19 cellular contexts compared by ENCODE assay signal in genomic region chr17:30343741-30344140, GRCh38. TPM values are rescaled to one million over a fixed set of nuclear protein-coding genes. Genes with fewer than 3 reads are reported as not detected.
A peak's percentile ranks its signal among the peaks of the same experiment; 100 is the strongest.
DNase-seq lines count a peak whose midpoint lies in the region; ATAC-seq and TF ChIP-seq lines count a peak whose summit lies in the region.
"Had no signal": no experiment of that assay in that cellular context is flagged by ENCODE, and none has a peak within 500 bp of the region (broad histone marks: within the 10 kb centered on the region; RNA-seq: fewer than 3 reads in every experiment).

No MANE protein-coding gene starts in this region.

- CTCF ChIA-PET in RWPE1 (lab: Yijun Ruan, JAX) = no interaction called here

- H3K4me1 Mint-ChIP-seq in CD14-positive monocyte = peaks cover 57% of the 10 kb centered on the region

- no peaks in the 10 kb centered on the region for H3K27me3 Mint-ChIP-seq in CD14-positive monocyte (ENCODE audit: low read depth in 3 of 3)
- H3K27me3 Mint-ChIP-seq: T-cell had no signal

- peak overlapping the region in 5 of 7 donors; percentile 13 to 92 (median 89) for H3K27ac Mint-ChIP-seq in CD14-positive monocyte
- H3K27ac Mint-ChIP-seq: activated B cell treated with CpG ODN at 0.5 μM for 24 hours; activated naive CD4-positive, alpha-beta T cell treated with anti-CD3 and anti-CD28 coated beads for 36 hours; T-cell had no signal

- POLR2A ChIA-PET in RWPE1 (lab: Yijun Ruan, JAX; ENCODE audit: low non-redundant PET) = no interaction called here

- H3K27me3 ChIP-seq in Peyer's patch (no peaks in the 10 kb centered on the region), layer of hippocampus (ENCODE audit: control insufficient read depth, insufficient read depth, low read length) (no peaks in the 10 kb centered on the region)
- H3K27me3 ChIP-seq: brain microvascular endothelial cell, uterus had no signal

- TF ChIP-seq POLR2A in Peyer's patch (IDR thresholded peaks at IDR 0.05) = no peak

- ATAC-seq in HG03045 (IDR thresholded peaks at IDR 0.05; ENCODE audit: unreplicated experiment) (no peak), GM19324 (IDR thresholded peaks at IDR 0.05; ENCODE audit: low FRiP score, unreplicated experiment) (no peak)
- ATAC-seq: T-cell had no signal

- H3K4me3 ChIP-seq in Peyer's patch = no peak overlapping the region
- H3K4me3 ChIP-seq: uterus had no signal

- H3K9me3 Mint-ChIP-seq in CD14-positive monocyte = peaks cover 0 to 1% (median under 1%) of the 10 kb centered on the region in 7 donors
- H3K9me3 Mint-ChIP-seq: activated B cell treated with CpG ODN at 0.5 μM for 24 hours; activated naive CD4-positive, alpha-beta T cell treated with anti-CD3 and anti-CD28 coated beads for 36 hours; T-cell had no signal

- no peaks in the 10 kb centered on the region for H3K36me3 Mint-ChIP-seq in CD14-positive monocyte
- H3K36me3 Mint-ChIP-seq: T-cell had no signal

- no peak for TF ChIP-seq CTCF in CD14-positive monocyte (IDR thresholded peaks at IDR 0.05)
- no peak for TF ChIP-seq CTCF in Peyer's patch (IDR thresholded peaks at IDR 0.05)
- TF ChIP-seq CTCF in RWPE1 (conservative IDR thresholded peaks at IDR 0.05; ENCODE audit: low read depth) = no peak

- H3K9me3 ChIP-seq in Peyer's patch = no peaks in the 10 kb centered on the region
- H3K9me3 ChIP-seq: uterus had no signal

- DNase-seq in CD14-positive monocyte (ENCODE audit: low spot score) (no peak), Peyer's patch (no peak), renal cortical epithelial cell (ENCODE audit: low read depth) (peak; percentile 85), RWPE1 (ENCODE audit: low spot score) (no peak)
- DNase-seq in activated naive CD4-positive, alpha-beta T cell (lab: John Stamatoyannopoulos, UW) = no peak
- DNase-seq: activated B cell treated with CpG ODN at 0.5 μM for 24 hours; activated naive CD4-positive, alpha-beta T cell treated with anti-CD3 and anti-CD28 coated beads for 36 hours; brain microvascular endothelial cell; glutamatergic neuron; MM.1S; NCI-H524 treated with DMSO at 0.1 percent for 48 hours; stimulated activated CD4-positive, alpha-beta T cell treated with anti-CD3 and anti-CD28 coated beads, Interleukin-2, amount 100 ng/mL, for 24 hours; stimulated activated CD8-positive, alpha-beta memory T cell treated with anti-CD3 and anti-CD28 coated beads, Interleukin-4, amount 100 ng/mL, for 48 hours; T-cell; uterus had no signal

- H3K4me3 Mint-ChIP-seq in CD14-positive monocyte = no peak overlapping the region
- H3K4me3 Mint-ChIP-seq: activated B cell treated with CpG ODN at 0.5 μM for 24 hours; activated naive CD4-positive, alpha-beta T cell treated with anti-CD3 and anti-CD28 coated beads for 36 hours; T-cell had no signal

- intact Hi-C loops in CD14-positive monocyte (cut with micrococcal nuclease) = loop anchor here in 1 of 2 donors (2.0 to 5.0 kb wide), 2 partner anchors 19 to 34 kb away; partner anchors contain the start of gene CPD

- H3K27ac ChIP-seq in Peyer's patch (peak overlapping the region in 3 of 4 donors; percentile 71 to 92 (median 86)), layer of hippocampus (ENCODE audit: low read depth, low read length) (peak overlapping the region; percentile 87), RWPE1 (no peak overlapping the region)
- H3K27ac ChIP-seq: brain microvascular endothelial cell had no signal

- no peaks in the 10 kb centered on the region for H3K36me3 ChIP-seq in Peyer's patch
- H3K36me3 ChIP-seq: brain microvascular endothelial cell, uterus had no signal

- H3K4me1 ChIP-seq in Peyer's patch = peaks cover 0 to 50% (median 2%) of the 10 kb centered on the region in 4 donors
- H3K4me1 ChIP-seq: uterus had no signal

RNA-seq across cellular contexts. Expression of gene TMIGD1, which starts 9.9 kb away (rescaled TPM):
- not detected for polyA plus RNA-seq in CD14-positive monocyte
- total RNA-seq in Peyer's patch (100 to 1,000 TPM in 3 of 4 donors, 1 to 10 TPM in 1; 5.0 to 684 (median 290) TPM), renal cortical epithelial cell (not detected in 2 replicates)
- total RNA-seq: activated B cell treated with CpG ODN at 0.5 μM for 24 hours; activated naive CD4-positive, alpha-beta T cell treated with anti-CD3 and anti-CD28 coated beads for 36 hours; T-cell; uterus had no signal
- polyA plus RNA-seq: keratinocyte had no signal

RNA-seq across cellular contexts. Expression of gene CPD, which starts 35.0 kb away (rescaled TPM):
- 10 to 100 TPM; 32.2 to 47.0 TPM for polyA plus RNA-seq in CD14-positive monocyte
- total RNA-seq in Peyer's patch (100 to 1,000 TPM in 3 of 4 donors, 1 to 10 TPM in 1; 9.9 to 242 (median 143) TPM), renal cortical epithelial cell (169 and 332 TPM in 2 replicates)

RNA-seq across cellular contexts. Expression of gene BLMH, which starts 52.0 kb away (rescaled TPM):
- 10 to 100 TPM; 10.4 to 10.8 TPM for polyA plus RNA-seq in CD14-positive monocyte
- total RNA-seq in Peyer's patch (10 to 100 TPM; 19.4 to 49.5 (median 31.3) TPM), renal cortical epithelial cell (16.5 and 42.1 TPM in 2 replicates)
